Comparison of ENCODE assay signal across 12 cellular contexts in genomic region chr9:32635362-32635761, GRCh38. TPM values are rescaled to one million over a fixed set of nuclear protein-coding genes. Genes with fewer than 3 reads are reported as not detected.
"Had no signal": no experiment of that assay in that cellular context is flagged by ENCODE, and none has a peak within 500 bp of the region (broad histone marks: within the 10 kb centered on the region; RNA-seq: fewer than 3 reads in every experiment).

Gene TAF1L, minus strand, starts transcription at chr9:32635669. Its CDS starts 90 bp downstream, at chr9:32635579.

- H2AFZ ChIP-seq: GM23248, GM23338 had no signal

- H3K27ac ChIP-seq: GM23248 had no signal

- ATAC-seq: GM23338, HCT116 had no signal

- H3K36me3 ChIP-seq: HAP-1 had no signal

- DNase-seq: GM23248, GOT3, H7, H9, HCEC 1CT, HFFc6 had no signal

- H3K4me2 ChIP-seq: GM23338 had no signal

- H3K4me1 ChIP-seq: HAP-1 had no signal

- FAIRE-seq: H1, H54 had no signal

- H3K9me3 ChIP-seq: HAP-1 had no signal

- H3K9ac ChIP-seq: GM23248 had no signal

- H3K4me3 ChIP-seq: GM23248, GM23338, HAP-1 had no signal

RNA-seq across cellular contexts. Expression of gene TAF1L, which starts in this region (rescaled TPM):
- total RNA-seq: GM23248, H1, H4, H7, H9, HFFc6 had no signal
- polyA plus RNA-seq: GM23248, GM23338, H1 had no signal
